Comparison of ENCODE assay signal across 38 cellular contexts in the genomic region with DNA sequence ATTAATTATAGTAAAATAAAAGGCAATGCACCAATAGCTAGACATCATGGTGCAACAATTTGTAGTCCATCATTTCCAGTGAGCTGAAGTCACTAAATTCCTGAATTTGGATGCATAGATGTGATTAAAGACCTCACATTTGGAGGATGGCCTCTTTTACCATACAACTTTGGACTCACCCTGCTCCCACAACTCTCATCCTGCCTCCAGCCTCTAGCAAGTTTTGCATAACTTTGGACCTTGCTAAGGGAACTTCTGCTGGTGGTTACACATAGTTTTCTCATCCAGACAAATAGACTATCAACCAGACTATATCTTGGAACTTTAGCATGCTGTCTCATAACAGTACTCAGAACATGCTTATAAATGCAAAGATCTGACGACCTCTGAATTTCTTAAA. TPM values are rescaled to one million over a fixed set of nuclear protein-coding genes. Genes with fewer than 3 reads are reported as not detected.
"Had no signal": no experiment of that assay in that cellular context is flagged by ENCODE, and none has a peak within 500 bp of the region (broad histone marks: within the 10 kb centered on the region; RNA-seq: fewer than 3 reads in every experiment).

No MANE protein-coding gene starts in this region.

- H3K4me3 ChIP-seq: MG63 had no signal

- DNase-seq: Karpas-422, Kasumi-1, MG63, MM.1S, MV-4-11, NCI-H1048, NCI-H1092, NCI-H1092 treated with DMSO at 0.1 percent for 48 hours, NCI-H1105, NCI-H1105 treated with DMSO at 0.1 percent for 48 hours, NCI-H1417, NCI-H1417 treated with DMSO at 0.1 percent for 48 hours, NCI-H1436, NCI-H1436 treated with DMSO at 0.1 percent for 48 hours, NCI-H146, NCI-H1694, NCI-H1694 treated with DMSO at 0.1 percent for 48 hours, NCI-H187, NCI-H187 treated with DMSO at 0.1 percent for 48 hours, NCI-H1930, NCI-H2029, NCI-H2029 treated with DMSO at 0.1 percent for 48 hours, NCI-H2081, NCI-H2081 treated with DMSO at 0.1 percent for 48 hours, NCI-H2107, NCI-H2171, NCI-H2171 treated with DMSO at 0.1 percent for 48 hours, NCI-H2227 treated with DMSO at 0.1 percent for 48 hours, NCI-H226, NCI-H345, NCI-H446, NCI-H446 treated with DMSO at 0.1 percent for 48 hours, NCI-H510A, NCI-H510A treated with DMSO at 0.1 percent for 48 hours had no signal

- H3K36me3 ChIP-seq: MG63 had no signal

- H3K9me3 ChIP-seq: MG63 had no signal

- H3K27me3 ChIP-seq: MG63 had no signal

RNA-seq across cellular contexts. Expression of gene ELOVL2, which starts 12.8 kb away (rescaled TPM):
- total RNA-seq: MCF 10A had no signal

RNA-seq across cellular contexts. Expression of gene ERVFRD-1, which starts 54.7 kb away (rescaled TPM):
- total RNA-seq: LHCN-M2, M059J, MCF 10A, NCI-H460 had no signal
